2 cellular contexts compared by ENCODE assay signal in the genomic region with DNA sequence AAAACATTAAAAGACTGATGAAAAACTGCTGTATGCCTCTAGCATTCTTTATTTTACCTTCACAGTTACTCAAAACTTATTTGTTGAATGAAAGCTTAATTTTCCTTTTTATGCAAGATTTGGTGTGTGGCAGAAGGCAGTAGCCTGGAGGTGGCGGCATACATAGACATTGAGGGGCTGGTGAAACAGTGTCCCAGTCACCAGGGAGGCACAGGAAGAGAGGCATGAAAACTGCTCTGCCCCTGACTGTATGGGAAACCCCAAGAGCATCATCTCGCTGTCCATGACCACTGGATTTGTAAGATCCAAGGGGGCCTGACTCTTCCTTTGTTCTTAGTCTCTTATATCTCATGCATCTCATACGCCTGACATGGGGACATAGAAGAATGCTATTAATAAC.
TF ChIP-seq lines count a peak whose summit lies in the region.

No MANE protein-coding gene starts in this region.

TF ChIP-seq in GM23338, 12 proteins besides CTCF, POLR2A, EP300 and RAD21 (continued from another document and continues in another):
- TF ChIP-seq, protein P1, sequence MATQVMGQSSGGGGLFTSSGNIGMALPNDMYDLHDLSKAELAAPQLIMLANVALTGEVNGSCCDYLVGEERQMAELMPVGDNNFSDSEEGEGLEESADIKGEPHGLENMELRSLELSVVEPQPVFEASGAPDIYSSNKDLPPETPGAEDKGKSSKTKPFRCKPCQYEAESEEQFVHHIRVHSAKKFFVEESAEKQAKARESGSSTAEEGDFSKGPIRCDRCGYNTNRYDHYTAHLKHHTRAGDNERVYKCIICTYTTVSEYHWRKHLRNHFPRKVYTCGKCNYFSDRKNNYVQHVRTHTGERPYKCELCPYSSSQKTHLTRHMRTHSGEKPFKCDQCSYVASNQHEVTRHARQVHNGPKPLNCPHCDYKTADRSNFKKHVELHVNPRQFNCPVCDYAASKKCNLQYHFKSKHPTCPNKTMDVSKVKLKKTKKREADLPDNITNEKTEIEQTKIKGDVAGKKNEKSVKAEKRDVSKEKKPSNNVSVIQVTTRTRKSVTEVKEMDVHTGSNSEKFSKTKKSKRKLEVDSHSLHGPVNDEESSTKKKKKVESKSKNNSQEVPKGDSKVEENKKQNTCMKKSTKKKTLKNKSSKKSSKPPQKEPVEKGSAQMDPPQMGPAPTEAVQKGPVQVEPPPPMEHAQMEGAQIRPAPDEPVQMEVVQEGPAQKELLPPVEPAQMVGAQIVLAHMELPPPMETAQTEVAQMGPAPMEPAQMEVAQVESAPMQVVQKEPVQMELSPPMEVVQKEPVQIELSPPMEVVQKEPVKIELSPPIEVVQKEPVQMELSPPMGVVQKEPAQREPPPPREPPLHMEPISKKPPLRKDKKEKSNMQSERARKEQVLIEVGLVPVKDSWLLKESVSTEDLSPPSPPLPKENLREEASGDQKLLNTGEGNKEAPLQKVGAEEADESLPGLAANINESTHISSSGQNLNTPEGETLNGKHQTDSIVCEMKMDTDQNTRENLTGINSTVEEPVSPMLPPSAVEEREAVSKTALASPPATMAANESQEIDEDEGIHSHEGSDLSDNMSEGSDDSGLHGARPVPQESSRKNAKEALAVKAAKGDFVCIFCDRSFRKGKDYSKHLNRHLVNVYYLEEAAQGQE (IDR thresholded peaks at IDR 0.05; ENCODE audit: unreplicated experiment), result no peak
- TF ChIP-seq, protein P2, sequence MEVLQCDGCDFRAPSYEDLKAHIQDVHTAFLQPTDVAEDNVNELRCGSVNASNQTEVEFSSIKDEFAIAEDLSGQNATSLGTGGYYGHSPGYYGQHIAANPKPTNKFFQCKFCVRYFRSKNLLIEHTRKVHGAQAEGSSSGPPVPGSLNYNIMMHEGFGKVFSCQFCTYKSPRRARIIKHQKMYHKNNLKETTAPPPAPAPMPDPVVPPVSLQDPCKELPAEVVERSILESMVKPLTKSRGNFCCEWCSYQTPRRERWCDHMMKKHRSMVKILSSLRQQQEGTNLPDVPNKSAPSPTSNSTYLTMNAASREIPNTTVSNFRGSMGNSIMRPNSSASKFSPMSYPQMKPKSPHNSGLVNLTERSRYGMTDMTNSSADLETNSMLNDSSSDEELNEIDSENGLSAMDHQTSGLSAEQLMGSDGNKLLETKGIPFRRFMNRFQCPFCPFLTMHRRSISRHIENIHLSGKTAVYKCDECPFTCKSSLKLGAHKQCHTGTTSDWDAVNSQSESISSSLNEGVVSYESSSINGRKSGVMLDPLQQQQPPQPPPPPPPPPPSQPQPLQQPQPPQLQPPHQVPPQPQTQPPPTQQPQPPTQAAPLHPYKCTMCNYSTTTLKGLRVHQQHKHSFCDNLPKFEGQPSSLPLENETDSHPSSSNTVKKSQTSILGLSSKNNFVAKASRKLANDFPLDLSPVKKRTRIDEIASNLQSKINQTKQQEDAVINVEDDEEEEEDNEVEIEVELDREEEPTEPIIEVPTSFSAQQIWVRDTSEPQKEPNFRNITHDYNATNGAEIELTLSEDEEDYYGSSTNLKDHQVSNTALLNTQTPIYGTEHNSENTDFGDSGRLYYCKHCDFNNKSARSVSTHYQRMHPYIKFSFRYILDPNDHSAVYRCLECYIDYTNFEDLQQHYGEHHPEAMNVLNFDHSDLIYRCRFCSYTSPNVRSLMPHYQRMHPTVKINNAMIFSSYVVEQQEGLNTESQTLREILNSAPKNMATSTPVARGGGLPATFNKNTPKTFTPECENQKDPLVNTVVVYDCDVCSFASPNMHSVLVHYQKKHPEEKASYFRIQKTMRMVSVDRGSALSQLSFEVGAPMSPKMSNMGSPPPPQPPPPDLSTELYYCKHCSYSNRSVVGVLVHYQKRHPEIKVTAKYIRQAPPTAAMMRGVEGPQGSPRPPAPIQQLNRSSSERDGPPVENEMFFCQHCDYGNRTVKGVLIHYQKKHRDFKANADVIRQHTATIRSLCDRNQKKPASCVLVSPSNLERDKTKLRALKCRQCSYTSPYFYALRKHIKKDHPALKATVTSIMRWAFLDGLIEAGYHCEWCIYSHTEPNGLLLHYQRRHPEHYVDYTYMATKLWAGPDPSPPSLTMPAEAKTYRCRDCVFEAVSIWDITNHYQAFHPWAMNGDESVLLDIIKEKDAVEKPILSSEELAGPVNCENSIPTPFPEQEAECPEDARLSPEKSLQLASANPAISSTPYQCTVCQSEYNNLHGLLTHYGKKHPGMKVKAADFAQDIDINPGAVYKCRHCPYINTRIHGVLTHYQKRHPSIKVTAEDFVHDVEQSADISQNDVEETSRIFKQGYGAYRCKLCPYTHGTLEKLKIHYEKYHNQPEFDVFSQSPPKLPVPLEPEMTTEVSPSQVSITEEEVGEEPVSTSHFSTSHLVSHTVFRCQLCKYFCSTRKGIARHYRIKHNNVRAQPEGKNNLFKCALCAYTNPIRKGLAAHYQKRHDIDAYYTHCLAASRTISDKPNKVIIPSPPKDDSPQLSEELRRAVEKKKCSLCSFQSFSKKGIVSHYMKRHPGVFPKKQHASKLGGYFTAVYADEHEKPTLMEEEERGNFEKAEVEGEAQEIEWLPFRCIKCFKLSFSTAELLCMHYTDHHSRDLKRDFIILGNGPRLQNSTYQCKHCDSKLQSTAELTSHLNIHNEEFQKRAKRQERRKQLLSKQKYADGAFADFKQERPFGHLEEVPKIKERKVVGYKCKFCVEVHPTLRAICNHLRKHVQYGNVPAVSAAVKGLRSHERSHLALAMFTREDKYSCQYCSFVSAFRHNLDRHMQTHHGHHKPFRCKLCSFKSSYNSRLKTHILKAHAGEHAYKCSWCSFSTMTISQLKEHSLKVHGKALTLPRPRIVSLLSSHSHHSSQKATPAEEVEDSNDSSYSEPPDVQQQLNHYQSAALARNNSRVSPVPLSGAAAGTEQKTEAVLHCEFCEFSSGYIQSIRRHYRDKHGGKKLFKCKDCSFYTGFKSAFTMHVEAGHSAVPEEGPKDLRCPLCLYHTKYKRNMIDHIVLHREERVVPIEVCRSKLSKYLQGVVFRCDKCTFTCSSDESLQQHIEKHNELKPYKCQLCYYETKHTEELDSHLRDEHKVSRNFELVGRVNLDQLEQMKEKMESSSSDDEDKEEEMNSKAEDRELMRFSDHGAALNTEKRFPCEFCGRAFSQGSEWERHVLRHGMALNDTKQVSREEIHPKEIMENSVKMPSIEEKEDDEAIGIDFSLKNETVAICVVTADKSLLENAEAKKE (CRISPR knock-in tag; IDR thresholded peaks at IDR 0.05), result no peak
- no peak for TF ChIP-seq ZNF331 (CRISPR knock-in tag; IDR thresholded peaks at IDR 0.05; ENCODE audit: low read depth)
- TF ChIP-seq ZNF114 (CRISPR knock-in tag; IDR thresholded peaks at IDR 0.05), result no peak
- no peak for TF ChIP-seq JUNB (IDR thresholded peaks at IDR 0.05; ENCODE audit: unreplicated experiment)
- TF ChIP-seq STAT1 (IDR thresholded peaks at IDR 0.05; ENCODE audit: unreplicated experiment), result no peak
- TF ChIP-seq CREB1 (CRISPR knock-in tag; IDR thresholded peaks at IDR 0.05; ENCODE audit: low read depth), result no peak
- TF ChIP-seq POLR2AphosphoS5 (IDR thresholded peaks at IDR 0.05; ENCODE audit: low read depth), result no peak
- no peak for TF ChIP-seq NANOG (IDR thresholded peaks at IDR 0.05; ENCODE audit: borderline replicate concordance)
- TF ChIP-seq, protein P3, sequence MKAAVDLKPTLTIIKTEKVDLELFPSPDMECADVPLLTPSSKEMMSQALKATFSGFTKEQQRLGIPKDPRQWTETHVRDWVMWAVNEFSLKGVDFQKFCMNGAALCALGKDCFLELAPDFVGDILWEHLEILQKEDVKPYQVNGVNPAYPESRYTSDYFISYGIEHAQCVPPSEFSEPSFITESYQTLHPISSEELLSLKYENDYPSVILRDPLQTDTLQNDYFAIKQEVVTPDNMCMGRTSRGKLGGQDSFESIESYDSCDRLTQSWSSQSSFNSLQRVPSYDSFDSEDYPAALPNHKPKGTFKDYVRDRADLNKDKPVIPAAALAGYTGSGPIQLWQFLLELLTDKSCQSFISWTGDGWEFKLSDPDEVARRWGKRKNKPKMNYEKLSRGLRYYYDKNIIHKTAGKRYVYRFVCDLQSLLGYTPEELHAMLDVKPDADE (IDR thresholded peaks at IDR 0.05), result no peak

TF ChIP-seq in GM12878, 131 proteins besides CTCF, POLR2A, EP300 and RAD21 (continued from another document):
- TF ChIP-seq EZH2 (IDR thresholded peaks at IDR 0.05; ENCODE audit: borderline replicate concordance, control insufficient read depth, low read depth, low read length), result no peak
- no peak for TF ChIP-seq SREBF2 (IDR thresholded peaks at IDR 0.05; ENCODE audit: low read length)
- no peak for TF ChIP-seq FOXM1 (IDR thresholded peaks at IDR 0.05; ENCODE audit: low read depth, low read length)
- TF ChIP-seq, protein P4, sequence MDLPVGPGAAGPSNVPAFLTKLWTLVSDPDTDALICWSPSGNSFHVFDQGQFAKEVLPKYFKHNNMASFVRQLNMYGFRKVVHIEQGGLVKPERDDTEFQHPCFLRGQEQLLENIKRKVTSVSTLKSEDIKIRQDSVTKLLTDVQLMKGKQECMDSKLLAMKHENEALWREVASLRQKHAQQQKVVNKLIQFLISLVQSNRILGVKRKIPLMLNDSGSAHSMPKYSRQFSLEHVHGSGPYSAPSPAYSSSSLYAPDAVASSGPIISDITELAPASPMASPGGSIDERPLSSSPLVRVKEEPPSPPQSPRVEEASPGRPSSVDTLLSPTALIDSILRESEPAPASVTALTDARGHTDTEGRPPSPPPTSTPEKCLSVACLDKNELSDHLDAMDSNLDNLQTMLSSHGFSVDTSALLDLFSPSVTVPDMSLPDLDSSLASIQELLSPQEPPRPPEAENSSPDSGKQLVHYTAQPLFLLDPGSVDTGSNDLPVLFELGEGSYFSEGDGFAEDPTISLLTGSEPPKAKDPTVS (IDR thresholded peaks at IDR 0.05; ENCODE audit: low read depth, low read length), result no peak
- no peak for TF ChIP-seq BMI1 (IDR thresholded peaks at IDR 0.05; ENCODE audit: borderline replicate concordance)
- TF ChIP-seq KDM1A (IDR thresholded peaks at IDR 0.05; ENCODE audit: borderline replicate concordance), result no peak
- no peak for TF ChIP-seq MTA2 (IDR thresholded peaks at IDR 0.05; ENCODE audit: low read depth)
